ENCODE assay signal across 23 cellular contexts in genomic region chr13:50690020-50690419, GRCh38.
"Had no signal": no experiment of that assay in that cellular context is flagged by ENCODE, and none has a peak within 500 bp of the region (broad histone marks: within the 10 kb centered on the region; RNA-seq: fewer than 3 reads in every experiment).

No MANE protein-coding gene starts in this region.

- H3K9me3 ChIP-seq: esophagus muscularis mucosa, gastroesophageal sphincter, ovary, right atrium auricular region, sigmoid colon had no signal

- H3K36me3 ChIP-seq: esophagus muscularis mucosa, gastroesophageal sphincter, ovary, right atrium auricular region, sigmoid colon had no signal

- DNase-seq: cortex of kidney; dorsolateral prefrontal cortex; effector CD8-positive, alpha-beta T cell; foreskin fibroblast; glutamatergic neuron; immature natural killer cell; kidney; left cardiac atrium; left ventricle myocardium superior; mesendoderm; naive thymus-derived CD8-positive, alpha-beta T cell; nucleus accumbens; ovary; sigmoid colon; small intestine; stimulated activated CD4-positive, alpha-beta T cell treated with anti-CD3 and anti-CD28 coated beads, Interleukin-12 subunit alpha, Interleukin-12 subunit beta, amount 100 ng/mL, for 4 hours; stimulated activated naive CD4-positive, alpha-beta T cell treated with Interleukin-2 at 50 U/mL for 16 hours; trophoblast cell had no signal

- H3K27ac ChIP-seq: dorsolateral prefrontal cortex, epithelial cell of prostate, esophagus muscularis mucosa, gastroesophageal sphincter, ovary, sigmoid colon had no signal

- H3K27me3 ChIP-seq: dorsolateral prefrontal cortex, esophagus muscularis mucosa, gastroesophageal sphincter, ovary, right atrium auricular region, sigmoid colon had no signal

- H3K4me3 ChIP-seq: dorsolateral prefrontal cortex, esophagus muscularis mucosa, gastroesophageal sphincter, lung, ovary, right atrium auricular region, sigmoid colon had no signal
